12 cellular contexts compared by ENCODE assay signal in the genomic region with DNA sequence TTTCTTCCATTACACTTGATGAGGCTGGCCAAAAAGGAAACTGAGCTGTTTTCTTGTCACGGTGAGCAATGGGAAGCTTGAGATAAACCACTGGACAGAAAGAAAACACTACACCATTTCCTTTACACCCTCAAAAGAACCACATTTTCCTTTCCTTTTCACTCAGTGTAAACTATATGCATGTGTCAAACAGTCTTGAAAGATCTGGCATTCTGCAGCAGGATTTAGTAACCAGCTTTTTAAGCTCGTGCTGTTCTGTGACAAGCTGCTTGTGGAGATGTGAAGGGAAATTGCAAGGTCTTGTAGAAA.
DNase-seq lines count a peak whose midpoint lies in the region; ATAC-seq and TF ChIP-seq lines count a peak whose summit lies in the region.
"Had no signal": no experiment of that assay in that cellular context is flagged by ENCODE, and none has a peak within 500 bp of the region (broad histone marks: within the 10 kb centered on the region; RNA-seq: fewer than 3 reads in every experiment).

No MANE protein-coding gene starts in this region.

- no peaks in the 10 kb centered on the region for H3K27me3 ChIP-seq in naive thymus-derived CD4-positive, alpha-beta T cell (ENCODE audit: control insufficient read depth in 2 of 2, insufficient read depth in 2 of 2, low read length in 2 of 2)
- H3K27me3 ChIP-seq: esophagus squamous epithelium, spleen had no signal

- in situ Hi-C loops in astrocyte of the cerebellum (cut with HindIII; ENCODE audit: low sequenced_read_pairs) = no loop called here

- intact Hi-C loops in naive thymus-derived CD4-positive, alpha-beta T cell (cut with micrococcal nuclease) = loop anchor here in 1 of 2 donors (10.0 kb wide), 1 partner anchor 927 kb away; no protein-coding TSS in a partner anchor

- no peak for TF ChIP-seq CTCF in astrocyte of the cerebellum (IDR thresholded peaks at IDR 0.05; ENCODE audit: low read depth, low read length, missing control alignments)

- H3K27ac Mint-ChIP-seq in naive thymus-derived CD4-positive, alpha-beta T cell = peak overlapping the region; percentile 0 to 72 (median 48)

- H3K9me3 ChIP-seq in naive thymus-derived CD4-positive, alpha-beta T cell (ENCODE audit: control insufficient read depth in 2 of 3, low read length in 3 of 3) = no peaks in the 10 kb centered on the region
- H3K9me3 ChIP-seq: esophagus squamous epithelium, spleen had no signal

- H3K4me1 ChIP-seq in naive thymus-derived CD4-positive, alpha-beta T cell (ENCODE audit: control insufficient read depth in 2 of 2, insufficient read depth in 2 of 2, low read length in 2 of 2) = peaks cover 0 to 9% of the 10 kb centered on the region in 2 donors

- POLR2A ChIA-PET in naive thymus-derived CD4-positive, alpha-beta T cell (lab: Charles Lee) = no interaction called here

- no peak overlapping the region for H3K4me3 ChIP-seq in astrocyte of the cerebellum (ENCODE audit: low read depth, low read length)
- H3K4me3 ChIP-seq in naive thymus-derived CD4-positive, alpha-beta T cell (ENCODE audit: low read length) = no peak overlapping the region
- H3K4me3 ChIP-seq: esophagus squamous epithelium, SK-N-MC, spleen had no signal

- peak; percentile 13 for DNase-seq in ELR (ENCODE audit: low read depth)
- DNase-seq in astrocyte of the cerebellum (ENCODE audit: low read depth) = peak; percentile 53
- peak in 5 of 9 donors; percentile 1 to 20 (median 4) for DNase-seq in naive thymus-derived CD4-positive, alpha-beta T cell
- no peak for DNase-seq in GM19240 (ENCODE audit: insufficient read length, low spot score)
- no peak for DNase-seq in NCI-H524 (lab: John Stamatoyannopoulos, UW)
- DNase-seq: esophagus squamous epithelium, left cardiac atrium, spleen had no signal

- ATAC-seq in HG02870 (IDR thresholded peaks at IDR 0.05; ENCODE audit: unreplicated experiment) (peak; percentile 70), HG03159 (IDR thresholded peaks at IDR 0.05; ENCODE audit: unreplicated experiment) (no peak), GM21360 (IDR thresholded peaks at IDR 0.05; ENCODE audit: unreplicated experiment) (no peak)
- ATAC-seq in naive thymus-derived CD4-positive, alpha-beta T cell = no peak

- H3K4me3 Mint-ChIP-seq in naive thymus-derived CD4-positive, alpha-beta T cell = peak overlapping the region in 9 of 10 donors; percentile 17 to 67 (median 57)

- no peaks in the 10 kb centered on the region for H3K36me3 ChIP-seq in naive thymus-derived CD4-positive, alpha-beta T cell (ENCODE audit: control insufficient read depth in 2 of 3, insufficient read depth in 3 of 3, low read length in 3 of 3)
- H3K36me3 ChIP-seq: spleen had no signal

- no peaks in the 10 kb centered on the region for H3K27me3 Mint-ChIP-seq in naive thymus-derived CD4-positive, alpha-beta T cell

- H3K9me3 Mint-ChIP-seq in naive thymus-derived CD4-positive, alpha-beta T cell = peaks cover 0 to 2% (median 0%) of the 10 kb centered on the region in 11 donors

- peaks cover 9 to 32% (median 20%) of the 10 kb centered on the region in 7 donors for H3K4me1 Mint-ChIP-seq in naive thymus-derived CD4-positive, alpha-beta T cell

- CTCF ChIA-PET in naive thymus-derived CD4-positive, alpha-beta T cell (lab: Charles Lee) = no interaction called here

- no peak overlapping the region for H3K27ac ChIP-seq in naive thymus-derived CD4-positive, alpha-beta T cell (ENCODE audit: low read depth, low read length)
- H3K27ac ChIP-seq: esophagus squamous epithelium, SK-N-MC, spleen had no signal

- H3K36me3 Mint-ChIP-seq in naive thymus-derived CD4-positive, alpha-beta T cell = peaks cover 0 to 4% (median 0%) of the 10 kb centered on the region in 5 donors

Comparison
In these comparisons a context has a peak if more than half of its experiments do, and no peak if none do; other contexts are left out.
1. DNase-seq: peak in ELR (single experiment), astrocyte of the cerebellum (single experiment) and naive thymus-derived CD4-positive, alpha-beta T cell (5 of 9); none in GM19240 (single experiment) and NCI-H524 (0 of 2).